ENCODE assay signal across 1 cellular context in the genomic region with DNA sequence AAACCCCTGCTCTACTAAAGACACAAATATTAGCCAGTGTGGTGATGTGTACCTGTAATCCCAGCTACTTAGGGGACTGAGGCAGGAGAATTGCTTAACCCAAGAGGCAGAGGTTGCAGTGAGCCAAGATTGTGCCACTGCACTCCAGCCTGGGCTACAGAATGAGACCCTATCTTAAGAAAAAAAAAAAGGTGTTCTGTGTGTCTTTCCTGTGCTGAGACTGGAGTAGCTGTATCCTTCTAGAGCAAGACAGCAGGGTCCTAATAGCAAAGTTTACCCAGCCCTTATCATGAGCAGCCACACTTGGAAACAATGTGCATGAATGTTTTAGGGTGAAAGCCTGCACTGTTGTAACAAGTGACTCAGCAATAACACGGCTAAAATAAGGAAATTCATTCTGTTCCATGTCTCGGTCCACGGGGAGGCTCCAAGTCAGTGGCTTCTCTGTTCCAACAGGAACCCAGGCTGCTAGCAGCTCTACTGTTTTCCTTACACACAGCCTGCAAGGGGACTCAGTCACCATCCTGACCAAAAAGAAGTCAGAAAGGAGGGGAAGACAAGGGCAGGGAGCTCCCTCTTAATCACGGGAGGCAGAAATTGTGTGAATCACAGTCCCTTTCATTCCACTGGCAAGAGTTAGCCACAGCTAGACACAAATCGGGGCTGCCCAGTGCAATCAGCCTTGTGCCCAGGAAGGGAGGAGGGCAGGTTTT.
A peak's percentile ranks its signal among the peaks of the same experiment; 100 is the strongest.
TF ChIP-seq lines count a peak whose summit lies in the region.

No MANE protein-coding gene starts in this region.

TF ChIP-seq in K562, 482 proteins besides CTCF, POLR2A, EP300 and RAD21 (continued from another document):
- TF ChIP-seq, protein P1, sequence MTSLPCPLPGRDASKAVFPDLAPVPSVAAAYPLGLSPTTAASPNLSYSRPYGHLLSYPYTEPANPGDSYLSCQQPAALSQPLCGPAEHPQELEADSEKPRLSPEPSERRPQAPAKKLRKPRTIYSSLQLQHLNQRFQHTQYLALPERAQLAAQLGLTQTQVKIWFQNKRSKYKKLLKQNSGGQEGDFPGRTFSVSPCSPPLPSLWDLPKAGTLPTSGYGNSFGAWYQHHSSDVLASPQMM (CRISPR knock-in tag; IDR thresholded peaks at IDR 0.05), result no peak
- TF ChIP-seq, protein P2, sequence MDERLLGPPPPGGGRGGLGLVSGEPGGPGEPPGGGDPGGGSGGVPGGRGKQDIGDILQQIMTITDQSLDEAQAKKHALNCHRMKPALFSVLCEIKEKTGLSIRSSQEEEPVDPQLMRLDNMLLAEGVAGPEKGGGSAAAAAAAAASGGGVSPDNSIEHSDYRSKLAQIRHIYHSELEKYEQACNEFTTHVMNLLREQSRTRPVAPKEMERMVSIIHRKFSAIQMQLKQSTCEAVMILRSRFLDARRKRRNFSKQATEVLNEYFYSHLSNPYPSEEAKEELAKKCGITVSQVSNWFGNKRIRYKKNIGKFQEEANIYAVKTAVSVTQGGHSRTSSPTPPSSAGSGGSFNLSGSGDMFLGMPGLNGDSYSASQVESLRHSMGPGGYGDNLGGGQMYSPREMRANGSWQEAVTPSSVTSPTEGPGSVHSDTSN (CRISPR knock-in tag; IDR thresholded peaks at IDR 0.05; ENCODE audit: low read depth), result no peak
- TF ChIP-seq, protein P2 (tag; conservative IDR thresholded peaks at IDR 0.05; ENCODE audit: low read depth), result 0 out of 2 replicates have a peak, but pooled peaks have one; percentile 2
TF ChIP-seq in K562: peak in this region for 124.
